Comparison of ENCODE assay signal across 1 cellular context in the genomic region with DNA sequence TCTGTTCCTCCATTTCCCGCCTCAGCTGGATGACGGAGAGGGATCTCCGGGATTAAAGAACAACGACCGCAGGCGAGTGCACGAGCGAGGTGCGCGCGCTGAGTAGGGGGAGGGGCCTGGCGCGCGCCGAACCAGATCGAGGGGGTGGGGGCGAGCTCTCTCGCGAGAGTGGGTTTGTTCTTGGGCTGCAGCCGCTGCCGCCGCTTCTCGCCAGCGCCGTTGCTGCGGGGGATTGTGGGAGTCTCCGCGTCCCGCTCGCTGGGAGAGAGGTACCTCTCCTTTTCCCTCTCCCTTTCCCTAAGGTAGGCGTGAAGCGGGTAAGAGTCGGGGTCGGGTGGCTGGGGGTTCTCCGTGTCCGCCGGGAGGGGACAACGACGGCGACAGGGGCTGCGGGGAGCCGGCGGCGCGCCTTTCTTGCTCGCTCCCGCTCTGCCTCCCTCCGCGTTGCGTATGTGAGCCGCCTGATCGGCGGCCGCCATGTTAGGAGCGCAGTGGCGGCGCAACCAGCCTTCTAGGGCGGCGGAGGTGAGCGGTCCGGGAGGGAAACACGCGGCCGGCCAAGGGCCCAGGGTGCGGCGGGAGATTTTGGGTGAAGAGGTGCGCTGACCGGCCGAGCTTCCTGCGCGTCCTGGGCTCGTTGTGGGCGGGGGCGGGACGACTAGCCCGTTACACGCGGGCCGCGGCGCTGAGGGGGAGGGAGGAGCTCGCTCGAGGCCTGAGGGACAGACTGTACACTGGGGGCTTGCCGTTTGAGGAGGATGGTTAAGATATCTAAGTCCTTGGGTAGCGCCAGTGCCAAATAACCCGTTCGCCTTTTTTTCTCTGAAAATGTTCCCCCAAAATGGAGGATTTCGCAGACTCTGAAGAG.
TF ChIP-seq lines count a peak whose summit lies in the region.

TSS of gene MATR3 (plus strand) at position 237 of the 868 bp plus-strand sequence. CDS start 13,676 bp downstream, outside the sequence.

TF ChIP-seq in HepG2, 621 proteins besides CTCF, POLR2A, EP300 and RAD21 (continued from another document and continues in another):
- TF ChIP-seq MZF1 (CRISPR knock-in tag; IDR thresholded peaks at IDR 0.05; ENCODE audit: borderline replicate concordance) (peak; percentile 79; the same call in 1 of the 2 replicates), SMAD9 (CRISPR knock-in tag; IDR thresholded peaks at IDR 0.05) (0 out of 2 replicates have a peak, but pooled peaks have one; percentile 68), ZNF207 (IDR thresholded peaks at IDR 0.05; ENCODE audit: borderline replicate concordance) (no peak), ZNF83 (CRISPR knock-in tag; IDR thresholded peaks at IDR 0.05; ENCODE audit: borderline replicate concordance) (no peak; the same call in 1 of the 2 replicates), ZNF883 (CRISPR knock-in tag; IDR thresholded peaks at IDR 0.05; ENCODE audit: not compliant biosample characterization) (no peak), ZNF644 (CRISPR knock-in tag; IDR thresholded peaks at IDR 0.05; ENCODE audit: low read depth) (0 out of 2 replicates have a peak, but pooled peaks have one; percentile 9), ZNF263 (CRISPR knock-in tag; IDR thresholded peaks at IDR 0.05) (peak; percentile 73; the same call in 1 of the 2 replicates), HOXA7 (CRISPR knock-in tag; IDR thresholded peaks at IDR 0.05) (no peak), REST (IDR thresholded peaks at IDR 0.05; ENCODE audit: borderline replicate concordance in 1 of 2, low read depth in 1 of 2, low read length in 2 of 2) (peak in 1 of 2 experiments; percentile 46; a peak in 1 of 4 replicates), TFE3 (CRISPR knock-in tag; IDR thresholded peaks at IDR 0.05) (no peak; the same call in 1 of the 2 replicates), KDM4B (CRISPR knock-in tag; IDR thresholded peaks at IDR 0.05) (peak; percentile 45; the same call in 1 of the 2 replicates), GTF2F1 (IDR thresholded peaks at IDR 0.05; ENCODE audit: low read length) (no peak), ZNF124 (CRISPR knock-in tag; IDR thresholded peaks at IDR 0.05) (no peak; the same call in 1 of the 2 replicates), ZNF3 (CRISPR knock-in tag; IDR thresholded peaks at IDR 0.05) (no peak), USF2 (IDR thresholded peaks at IDR 0.05; ENCODE audit: low read depth, low read length) (no peak), USF2 (CRISPR knock-in tag; IDR thresholded peaks at IDR 0.05; ENCODE audit: borderline replicate concordance) (peak; percentile 51; the same call in 1 of the 2 replicates), ZNF44 (CRISPR knock-in tag; IDR thresholded peaks at IDR 0.05) (no peak; the same call in 1 of the 2 replicates), FOXK2 (IDR thresholded peaks at IDR 0.05) (no peak), ZNF776 (CRISPR knock-in tag; IDR thresholded peaks at IDR 0.05) (0 out of 2 replicates have a peak, but pooled peaks have one; percentile 25), ZNF367 (CRISPR knock-in tag; IDR thresholded peaks at IDR 0.05; ENCODE audit: borderline replicate concordance) (peak; percentile 32; the same call in 1 of the 2 replicates), MIER2 (CRISPR knock-in tag; IDR thresholded peaks at IDR 0.05) (peak; percentile 31; the same call in 1 of the 2 replicates), PAWR (CRISPR knock-in tag; IDR thresholded peaks at IDR 0.05; ENCODE audit: borderline replicate concordance) (no peak), TBX3 (IDR thresholded peaks at IDR 0.05; ENCODE audit: borderline replicate concordance) (no peak), ZNF775 (CRISPR knock-in tag; IDR thresholded peaks at IDR 0.05; ENCODE audit: borderline replicate concordance) (0 out of 2 replicates have a peak, but pooled peaks have one; percentile 59), TOE1 (CRISPR knock-in tag; IDR thresholded peaks at IDR 0.05) (no peak), CREM (IDR thresholded peaks at IDR 0.05) (peak; percentile 17; the same call in 1 of the 2 replicates), CREM (CRISPR knock-in tag; IDR thresholded peaks at IDR 0.05) (no peak), ZNF558 (CRISPR knock-in tag; IDR thresholded peaks at IDR 0.05; ENCODE audit: borderline replicate concordance) (no peak), PHB2 (IDR thresholded peaks at IDR 0.05; ENCODE audit: partially characterized antibody) (no peak), TERF1 (CRISPR knock-in tag; IDR thresholded peaks at IDR 0.05) (no peak), ZNF784 (CRISPR knock-in tag; IDR thresholded peaks at IDR 0.05; ENCODE audit: borderline replicate concordance) (peak; percentile 36; the same call in 1 of the 2 replicates), ZNF598 (CRISPR knock-in tag; IDR thresholded peaks at IDR 0.05; ENCODE audit: borderline replicate concordance) (0 out of 2 replicates have a peak, but pooled peaks have one; percentile 58), ZNF432 (CRISPR knock-in tag; IDR thresholded peaks at IDR 0.05; ENCODE audit: borderline replicate concordance) (no peak), ZNF280B (CRISPR knock-in tag; IDR thresholded peaks at IDR 0.05; ENCODE audit: borderline replicate concordance) (peak; percentile 80), SOX5 (CRISPR knock-in tag; IDR thresholded peaks at IDR 0.05; ENCODE audit: borderline replicate concordance) (peak; percentile 56), SRSF4 (IDR thresholded peaks at IDR 0.05; ENCODE audit: low read depth, low read length, poor library complexity, severe bottlenecking) (no peak)
- TF ChIP-seq, protein P1, sequence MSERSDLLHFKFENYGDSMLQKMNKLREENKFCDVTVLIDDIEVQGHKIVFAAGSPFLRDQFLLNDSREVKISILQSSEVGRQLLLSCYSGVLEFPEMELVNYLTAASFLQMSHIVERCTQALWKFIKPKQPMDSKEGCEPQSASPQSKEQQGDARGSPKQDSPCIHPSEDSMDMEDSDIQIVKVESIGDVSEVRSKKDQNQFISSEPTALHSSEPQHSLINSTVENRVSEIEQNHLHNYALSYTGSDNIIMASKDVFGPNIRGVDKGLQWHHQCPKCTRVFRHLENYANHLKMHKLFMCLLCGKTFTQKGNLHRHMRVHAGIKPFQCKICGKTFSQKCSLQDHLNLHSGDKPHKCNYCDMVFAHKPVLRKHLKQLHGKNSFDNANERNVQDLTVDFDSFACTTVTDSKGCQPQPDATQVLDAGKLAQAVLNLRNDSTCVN (CRISPR knock-in tag; IDR thresholded peaks at IDR 0.05; ENCODE audit: borderline replicate concordance), result 0 out of 2 replicates have a peak, but pooled peaks have one; percentile 53
- TF ChIP-seq, protein P2, sequence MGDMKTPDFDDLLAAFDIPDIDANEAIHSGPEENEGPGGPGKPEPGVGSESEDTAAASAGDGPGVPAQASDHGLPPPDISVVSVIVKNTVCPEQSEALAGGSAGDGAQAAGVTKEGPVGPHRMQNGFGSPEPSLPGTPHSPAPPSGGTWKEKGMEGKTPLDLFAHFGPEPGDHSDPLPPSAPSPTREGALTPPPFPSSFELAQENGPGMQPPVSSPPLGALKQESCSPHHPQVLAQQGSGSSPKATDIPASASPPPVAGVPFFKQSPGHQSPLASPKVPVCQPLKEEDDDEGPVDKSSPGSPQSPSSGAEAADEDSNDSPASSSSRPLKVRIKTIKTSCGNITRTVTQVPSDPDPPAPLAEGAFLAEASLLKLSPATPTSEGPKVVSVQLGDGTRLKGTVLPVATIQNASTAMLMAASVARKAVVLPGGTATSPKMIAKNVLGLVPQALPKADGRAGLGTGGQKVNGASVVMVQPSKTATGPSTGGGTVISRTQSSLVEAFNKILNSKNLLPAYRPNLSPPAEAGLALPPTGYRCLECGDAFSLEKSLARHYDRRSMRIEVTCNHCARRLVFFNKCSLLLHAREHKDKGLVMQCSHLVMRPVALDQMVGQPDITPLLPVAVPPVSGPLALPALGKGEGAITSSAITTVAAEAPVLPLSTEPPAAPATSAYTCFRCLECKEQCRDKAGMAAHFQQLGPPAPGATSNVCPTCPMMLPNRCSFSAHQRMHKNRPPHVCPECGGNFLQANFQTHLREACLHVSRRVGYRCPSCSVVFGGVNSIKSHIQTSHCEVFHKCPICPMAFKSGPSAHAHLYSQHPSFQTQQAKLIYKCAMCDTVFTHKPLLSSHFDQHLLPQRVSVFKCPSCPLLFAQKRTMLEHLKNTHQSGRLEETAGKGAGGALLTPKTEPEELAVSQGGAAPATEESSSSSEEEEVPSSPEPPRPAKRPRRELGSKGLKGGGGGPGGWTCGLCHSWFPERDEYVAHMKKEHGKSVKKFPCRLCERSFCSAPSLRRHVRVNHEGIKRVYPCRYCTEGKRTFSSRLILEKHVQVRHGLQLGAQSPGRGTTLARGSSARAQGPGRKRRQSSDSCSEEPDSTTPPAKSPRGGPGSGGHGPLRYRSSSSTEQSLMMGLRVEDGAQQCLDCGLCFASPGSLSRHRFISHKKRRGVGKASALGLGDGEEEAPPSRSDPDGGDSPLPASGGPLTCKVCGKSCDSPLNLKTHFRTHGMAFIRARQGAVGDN (CRISPR knock-in tag; IDR thresholded peaks at IDR 0.05), result peak; percentile 87
